In genomic region chr1:183155939-183156338, GRCh38 we compare ENCODE assay signal across 21 cellular contexts. TPM values are rescaled to one million over a fixed set of nuclear protein-coding genes. Genes with fewer than 3 reads are reported as not detected.
DNase-seq lines count a peak whose midpoint lies in the region; ATAC-seq and TF ChIP-seq lines count a peak whose summit lies in the region.
"Had no signal": no experiment of that assay in that cellular context is flagged by ENCODE, and none has a peak within 500 bp of the region (broad histone marks: within the 10 kb centered on the region; RNA-seq: fewer than 3 reads in every experiment).

No MANE protein-coding gene starts in this region.

- no peak overlapping the region for H3K18ac ChIP-seq in IMR-90 (ENCODE audit: low read depth, low read length)

- POLR2A ChIA-PET in IMR-90 (lab: Charles Lee; ENCODE audit: unreplicated experiment): no interaction called here

- H2AK5ac ChIP-seq in IMR-90 (ENCODE audit: low read depth, low read length): no peak overlapping the region

- ATAC-seq in IMR-90 (ENCODE audit: low read depth) (peak; percentile 89), GM21526 (IDR thresholded peaks at IDR 0.05; ENCODE audit: low FRiP score, unreplicated experiment) (no peak)

- H3K36me3 Mint-ChIP-seq in endodermal cell (ENCODE audit: low read depth): no peaks in the 10 kb centered on the region
- H3K36me3 Mint-ChIP-seq: CD4-positive, CD25-positive, alpha-beta regulatory T cell; CD8-positive, alpha-beta memory T cell; IgD-negative memory B cell had no signal

- no peak overlapping the region for H3K14ac ChIP-seq in IMR-90 (replicated peaks; ENCODE audit: low read depth, low read length)

- H3K4ac ChIP-seq in IMR-90 (ENCODE audit: low read depth, low read length): no peak overlapping the region

- peaks cover 2% of the 10 kb centered on the region for H3K27me3 Mint-ChIP-seq in endodermal cell (ENCODE audit: insufficient read depth)

- TF ChIP-seq CTCF in IMR-90 (conservative IDR thresholded peaks at IDR 0.05; ENCODE audit: low read depth, low read length): no peak
- TF ChIP-seq CTCF in endodermal cell (conservative IDR thresholded peaks at IDR 0.05): no peak
- TF ChIP-seq CTCF in GM13976 (IDR thresholded peaks at IDR 0.05; ENCODE audit: borderline replicate concordance, control extremely low read depth, extremely low read depth, insufficient read depth, missing control alignments): no peak

- dilution Hi-C loops in IMR-90 (cut with HindIII; ENCODE audit: low sequenced_read_pairs, unreplicated experiment): no loop called here

- no peak overlapping the region for H3K9ac ChIP-seq in IMR-90 (ENCODE audit: low read depth, low read length)
- H3K9ac ChIP-seq in SK-N-MC (ENCODE audit: insufficient read length): peak overlapping the region; percentile 20
- H3K9ac ChIP-seq in endodermal cell (ENCODE audit: extremely low read depth, low read length, poor library complexity, severe bottlenecking): no peak overlapping the region

- H3K27me3 ChIP-seq in IMR-90 (ENCODE audit: control insufficient read depth, insufficient read depth, low read length) (no peaks in the 10 kb centered on the region), endodermal cell (ENCODE audit: control insufficient read depth, insufficient read depth, low read length, poor library complexity, severe bottlenecking) (no peaks in the 10 kb centered on the region)
- H3K27me3 ChIP-seq: BE2C had no signal

- TF ChIP-seq POLR2A in IMR-90 (IDR thresholded peaks at IDR 0.05; ENCODE audit: low read depth, low read length): no peak

- H3K4me3 ChIP-seq in IMR-90 (ENCODE audit: insufficient read depth, low read depth, low read length) (no peak overlapping the region), SK-N-MC (no peak overlapping the region), endodermal cell (ENCODE audit: low read length) (no peak overlapping the region)

- intact Hi-C loops in IMR-90 (cut with micrococcal nuclease): no loop called here

- H3K9me1 ChIP-seq in IMR-90 (ENCODE audit: insufficient read depth, low read length): no peaks in the 10 kb centered on the region

- H2BK120ac ChIP-seq in IMR-90 (ENCODE audit: low read depth, low read length): no peak overlapping the region

- H3K4me1 ChIP-seq in IMR-90 (ENCODE audit: control insufficient read depth, insufficient read depth, low read length) (no peaks in the 10 kb centered on the region), endodermal cell (ENCODE audit: control insufficient read depth, insufficient read depth, low read length) (no peaks in the 10 kb centered on the region)
- H3K4me1 ChIP-seq: BE2C had no signal

- H2BK15ac ChIP-seq in IMR-90 (ENCODE audit: low read depth, low read length): no peak overlapping the region

- H3K79me1 ChIP-seq in IMR-90 (ENCODE audit: low read depth in 1 of 2, low read length in 2 of 2): no peaks in the 10 kb centered on the region

- no peak overlapping the region for H2BK5ac ChIP-seq in IMR-90 (ENCODE audit: low read depth, low read length, poor library complexity, severe bottlenecking)

- H4K20me1 ChIP-seq in IMR-90 (ENCODE audit: insufficient read depth, low read length): no peaks in the 10 kb centered on the region

- H2BK20ac ChIP-seq in IMR-90 (ENCODE audit: low read depth, low read length): no peak overlapping the region

- H4K5ac ChIP-seq in IMR-90 (ENCODE audit: low read depth, low read length): no peak overlapping the region

- no peak overlapping the region for H3K56ac ChIP-seq in IMR-90 (ENCODE audit: extremely low read depth, insufficient read depth, low read length)

- H4K8ac ChIP-seq in IMR-90 (ENCODE audit: low read depth in 2 of 2, low read length in 2 of 2): no peak overlapping the region

- in situ Hi-C loops in IMR-90 (cut with MboI; ENCODE audit: low sequenced_read_pairs): no loop called here
- in situ Hi-C loops in GM13976 (cut with MboI; ENCODE audit: low sequenced_read_pairs, unreplicated experiment): no loop called here

- H2AK9ac ChIP-seq in IMR-90 (replicated peaks; ENCODE audit: low read depth, low read length, poor library complexity): no peak overlapping the region

- no peaks in the 10 kb centered on the region for H3K9me3 ChIP-seq in IMR-90 (ENCODE audit: control insufficient read depth, insufficient read depth, low read length)
- no peaks in the 10 kb centered on the region for H3K9me3 ChIP-seq in SK-N-MC (ENCODE audit: low read depth, low read length)
- no peaks in the 10 kb centered on the region for H3K9me3 ChIP-seq in endodermal cell (ENCODE audit: control insufficient read depth, low read length)
- H3K9me3 ChIP-seq: BE2C had no signal

- no peak overlapping the region for H3K27ac Mint-ChIP-seq in endodermal cell
- H3K27ac Mint-ChIP-seq: CD4-positive, CD25-positive, alpha-beta regulatory T cell; CD8-positive, alpha-beta memory T cell; IgD-negative memory B cell had no signal

- peak overlapping the region; percentile 26 for H3K4me2 ChIP-seq in IMR-90 (ENCODE audit: low read depth, low read length)

- peaks cover 4% of the 10 kb centered on the region for H3K4me1 Mint-ChIP-seq in endodermal cell
- H3K4me1 Mint-ChIP-seq: CD4-positive, CD25-positive, alpha-beta regulatory T cell; CD8-positive, alpha-beta memory T cell; IgD-negative memory B cell had no signal

- H3K27ac ChIP-seq in IMR-90 (ENCODE audit: insufficient read depth, low read length) (no peak overlapping the region), SK-N-MC (no peak overlapping the region), endodermal cell (ENCODE audit: low read depth, low read length) (no peak overlapping the region)

- no peaks in the 10 kb centered on the region for H3K9me3 Mint-ChIP-seq in endodermal cell
- H3K9me3 Mint-ChIP-seq: CD4-positive, CD25-positive, alpha-beta regulatory T cell; IgD-negative memory B cell had no signal

- H3K23ac ChIP-seq in IMR-90 (ENCODE audit: low read depth, low read length): no peak overlapping the region

- DNase-seq in EH (ENCODE audit: low read depth): peak; percentile 16
- DNase-seq in IMR-90: peak; percentile 70
- no peak for DNase-seq in SK-N-MC (ENCODE audit: low read depth, low spot score)
- DNase-seq in fibroblast of peridontal ligament (ENCODE audit: extremely low read depth): peak; percentile 50
- DNase-seq in endodermal cell: no peak
- DNase-seq in GM13976 (ENCODE audit: low spot score): no peak
- DNase-seq: ACHN; BE2C; C1 segment of cervical spinal cord; CD4-positive, CD25-positive, alpha-beta regulatory T cell; CD8-positive, alpha-beta memory T cell; COR-L47; DMS 273 treated with DMSO at 0.1 percent for 48 hours; DMS53; DND-41; GDM1; GOT3; H7; KBM-7 had no signal

- no peak overlapping the region for H2AFZ ChIP-seq in IMR-90 (replicated peaks; ENCODE audit: low read length, poor library complexity)

- WGBS in IMR-90 (ENCODE audit: extremely low coverage in 2 of 2, insufficient read length in 1 of 2), 2 experiments: no CpG with 5 or more reads among the region's 2 CpGs
- 80% methylated on average over 1 of the region's 2 CpGs; no CpG with 5 or more reads in 1 of the 2 experiments for WGBS in endodermal cell (ENCODE audit: insufficient coverage in 1 of 2, insufficient read length in 1 of 2), 2 experiments

- H3K36me3 ChIP-seq in IMR-90 (ENCODE audit: control insufficient read depth, insufficient read depth, low read length) (no peaks in the 10 kb centered on the region), SK-N-MC (ENCODE audit: insufficient read depth, low read length) (no peaks in the 10 kb centered on the region), endodermal cell (ENCODE audit: control insufficient read depth, insufficient read depth, low read length) (no peaks in the 10 kb centered on the region)
- H3K36me3 ChIP-seq: BE2C had no signal

- no peak overlapping the region for H4K91ac ChIP-seq in IMR-90 (ENCODE audit: insufficient read depth, low read depth, low read length)

- no peak overlapping the region for H3K4me3 Mint-ChIP-seq in endodermal cell
- H3K4me3 Mint-ChIP-seq: CD4-positive, CD25-positive, alpha-beta regulatory T cell; CD8-positive, alpha-beta memory T cell; IgD-negative memory B cell had no signal

- TF ChIP-seq RAD21 in IMR-90 (IDR thresholded peaks at IDR 0.05; ENCODE audit: low read length): no peak

- BruUV-seq in IMR-90 (replicated peaks; lab: Mats Ljungman, UMichigan): no TSS peak

- CTCF ChIA-PET in IMR-90 (lab: Yijun Ruan, JAX): no interaction called here

TF ChIP-seq in IMR-90, 13 proteins besides CTCF, POLR2A, EP300 and RAD21:
- TF ChIP-seq FOS (IDR thresholded peaks at IDR 0.05; ENCODE audit: low read depth, low read length) (0 out of 2 replicates have a peak, but pooled peaks have one; percentile 13), RCOR1 (IDR thresholded peaks at IDR 0.05; ENCODE audit: insufficient replicate concordance, low read length) (no peak), BHLHE40 (IDR thresholded peaks at IDR 0.05; ENCODE audit: low read depth, low read length) (no peak), SMC3 (IDR thresholded peaks at IDR 0.05; ENCODE audit: low read depth, low read length) (no peak), CHD1 (IDR thresholded peaks at IDR 0.05; ENCODE audit: low read depth, low read length) (no peak), CEBPB (IDR thresholded peaks at IDR 0.05; ENCODE audit: low read depth, low read length) (no peak), MAZ (IDR thresholded peaks at IDR 0.05; ENCODE audit: borderline replicate concordance, low read depth, low read length) (no peak), RFX5 (IDR thresholded peaks at IDR 0.05; ENCODE audit: low read depth, low read length) (no peak)

RNA-seq across cellular contexts. Expression of gene LAMC2, which starts 30.1 kb away (rescaled TPM):
- total RNA-seq in IMR-90 (2012; rRNA removed): 2.2 and 2.3 TPM in 2 replicates
- 2.6 and 2.8 TPM in 2 replicates for polyA plus RNA-seq in IMR-90 (2012; rRNA removed)
- 1.4 TPM in 2 replicates for polyA plus RNA-seq in IMR-90 (2012; cell fraction: cytosol; rRNA removed)
- polyA plus RNA-seq in IMR-90 (2012; cell fraction: nucleus; rRNA removed; ENCODE audit: low replicate concordance): 1.1 and 2.6 TPM in 2 replicates
- total RNA-seq in endodermal cell: 1 to 10 TPM; 2.8 to 4.8 TPM
- 0.82 TPM for polyA plus RNA-seq in endodermal cell (2013, experiment 1 of 2)
- 0.91 TPM for polyA plus RNA-seq in endodermal cell (2013, experiment 2 of 2)
- total RNA-seq: CD4-positive, CD25-positive, alpha-beta regulatory T cell; CD8-positive, alpha-beta memory T cell had no signal
- polyA plus RNA-seq: CD4-positive, CD25-positive, alpha-beta regulatory T cell; CD8-positive, alpha-beta memory T cell; IgD-negative memory B cell had no signal

Comparison
In these comparisons a context has a peak if more than half of its experiments do, and no peak if none do; other contexts are left out.
1. DNase-seq: peak in EH (single experiment), IMR-90 (single experiment) and fibroblast of peridontal ligament (single experiment); none in SK-N-MC (single experiment), endodermal cell (single experiment) and GM13976 (single experiment).